ENCODE assay signal across 15 cellular contexts in the genomic region with DNA sequence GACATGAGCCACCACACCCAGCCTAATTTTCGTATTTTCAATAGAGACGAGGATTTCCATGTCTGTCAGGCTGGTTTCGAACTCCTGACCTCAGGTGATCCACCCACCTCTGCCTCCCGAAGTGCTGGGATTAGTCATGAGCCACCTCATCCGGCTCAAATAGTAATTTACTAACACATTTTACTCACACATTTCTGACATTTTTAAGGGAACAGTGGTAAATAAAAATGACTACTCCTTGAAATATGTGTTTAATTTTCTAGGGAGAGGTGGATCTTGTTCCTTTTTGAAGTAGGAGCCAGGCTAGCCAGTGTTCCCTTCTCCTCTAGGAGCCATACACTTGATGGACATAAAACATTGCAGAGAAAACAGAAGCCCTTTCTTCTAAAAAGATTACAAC. TPM values are rescaled to one million over a fixed set of nuclear protein-coding genes. Genes with fewer than 3 reads are reported as not detected.
A peak's percentile ranks its signal among the peaks of the same experiment; 100 is the strongest.
DNase-seq lines count a peak whose midpoint lies in the region; ATAC-seq, FAIRE-seq and TF ChIP-seq lines count a peak whose summit lies in the region.
"Had no signal": no experiment of that assay in that cellular context is flagged by ENCODE, and none has a peak within 500 bp of the region (broad histone marks: within the 10 kb centered on the region; RNA-seq: fewer than 3 reads in every experiment).

No MANE protein-coding gene starts in this region.

- no peak overlapping the region for H3K27ac Mint-ChIP-seq in activated CD8-positive, alpha-beta T cell treated with anti-CD3 and anti-CD28 coated beads for 36 hours
- no peak overlapping the region for H3K27ac Mint-ChIP-seq in activated CD8-positive, alpha-beta T cell treated with anti-CD3 and anti-CD28 coated beads, Interleukin-2, amount 10 ng/mL, durations not matched to agents 7 days and 5 days
- no peak overlapping the region for H3K27ac Mint-ChIP-seq in T-helper 17 cell
- H3K27ac Mint-ChIP-seq: activated CD4-positive, alpha-beta T cell treated with anti-CD3 and anti-CD28 coated beads for 36 hours; mesothelial cell of epicardium had no signal

- peak overlapping the region in 1 of 2 experiments; percentile 12; a peak in 1 of 4 replicates for H3K27ac ChIP-seq in SK-N-SH (ENCODE audit: low read depth in 2 of 2, low read length in 1 of 2)
- H3K27ac ChIP-seq: stomach had no signal

- H3K4me3 ChIP-seq in SK-N-SH (ENCODE audit: low read depth in 2 of 2, low read length in 1 of 2) = no peak overlapping the region
- H3K4me3 ChIP-seq: stomach had no signal

- H3K9ac ChIP-seq in SK-N-SH = no peak overlapping the region

- no peak overlapping the region for H3K4me2 ChIP-seq in SK-N-SH

- peaks cover 14% of the 10 kb centered on the region for H3K4me1 Mint-ChIP-seq in activated CD8-positive, alpha-beta T cell treated with anti-CD3 and anti-CD28 coated beads for 36 hours (ENCODE audit: low read depth)
- H3K4me1 Mint-ChIP-seq in activated CD8-positive, alpha-beta T cell treated with anti-CD3 and anti-CD28 coated beads, Interleukin-2, amount 10 ng/mL, durations not matched to agents 7 days and 5 days (ENCODE audit: low read depth) = peaks cover 14% of the 10 kb centered on the region
- peaks cover 13% of the 10 kb centered on the region for H3K4me1 Mint-ChIP-seq in T-helper 17 cell

- TF ChIP-seq CTCF in activated CD8-positive, alpha-beta T cell treated with anti-CD3 and anti-CD28 coated beads for 36 hours (IDR thresholded peaks at IDR 0.05) = no peak
- no peak for TF ChIP-seq CTCF in SK-N-SH (IDR thresholded peaks at IDR 0.05)

- no peaks in the 10 kb centered on the region for H3K79me2 ChIP-seq in SK-N-SH (ENCODE audit: insufficient read depth)

- TF ChIP-seq EP300 in SK-N-SH (IDR thresholded peaks at IDR 0.05; ENCODE audit: borderline replicate concordance in 1 of 2, low read depth in 1 of 2, low read length in 1 of 2) = peak in 1 of 2 experiments; percentile 22; a peak in 1 of 4 replicates

- intact Hi-C loops in activated CD8-positive, alpha-beta T cell treated with anti-CD3 and anti-CD28 coated beads for 36 hours (cut with micrococcal nuclease) = no loop called here

- H3K9me3 ChIP-seq in SK-N-SH = no peaks in the 10 kb centered on the region
- no peaks in the 10 kb centered on the region for H3K9me3 ChIP-seq in T-helper 17 cell (ENCODE audit: control insufficient read depth, low read length, poor library complexity, severe bottlenecking)
- H3K9me3 ChIP-seq: stomach had no signal

- TF ChIP-seq RAD21 in SK-N-SH (IDR thresholded peaks at IDR 0.05; ENCODE audit: low read length) = no peak

- H3K4me3 Mint-ChIP-seq in activated CD8-positive, alpha-beta T cell treated with anti-CD3 and anti-CD28 coated beads for 36 hours = no peak overlapping the region
- no peak overlapping the region for H3K4me3 Mint-ChIP-seq in activated CD8-positive, alpha-beta T cell treated with anti-CD3 and anti-CD28 coated beads, Interleukin-2, amount 10 ng/mL, durations not matched to agents 7 days and 5 days
- no peak overlapping the region for H3K4me3 Mint-ChIP-seq in T-helper 17 cell
- H3K4me3 Mint-ChIP-seq: activated CD4-positive, alpha-beta T cell treated with anti-CD3 and anti-CD28 coated beads for 36 hours; activated T-cell treated with anti-CD3 and anti-CD28 coated beads, Interleukin-2, amount 50 U/mL, for 4 hours; mesothelial cell of epicardium had no signal

- DNase-seq in activated CD8-positive, alpha-beta T cell treated with anti-CD3 and anti-CD28 coated beads for 36 hours = peak; percentile 4
- DNase-seq in activated CD8-positive, alpha-beta T cell treated with anti-CD3 and anti-CD28 coated beads, Interleukin-2, amount 10 ng/mL, durations not matched to agents 7 days and 5 days = no peak
- no peak for DNase-seq in SK-N-SH
- DNase-seq in fibroblast of peridontal ligament (ENCODE audit: extremely low read depth) = peak; percentile 28
- DNase-seq in urothelium cell line (ENCODE audit: low spot score) = peak; percentile 44
- DNase-seq in T-helper 17 cell = no peak
- no peak for DNase-seq in NCI-H1105 treated with DMSO at 0.1 percent for 48 hours (lab: John Stamatoyannopoulos, UW)
- DNase-seq in 8988T = no peak
- DNase-seq: activated CD4-positive, alpha-beta T cell treated with anti-CD3 and anti-CD28 coated beads for 36 hours; activated T-cell treated with anti-CD3 and anti-CD28 coated beads, Interleukin-2, amount 50 U/mL, for 4 hours; NCI-H345; stomach had no signal

- no peaks in the 10 kb centered on the region for H3K27me3 Mint-ChIP-seq in activated CD8-positive, alpha-beta T cell treated with anti-CD3 and anti-CD28 coated beads for 36 hours
- no peaks in the 10 kb centered on the region for H3K27me3 Mint-ChIP-seq in activated CD8-positive, alpha-beta T cell treated with anti-CD3 and anti-CD28 coated beads, Interleukin-2, amount 10 ng/mL, durations not matched to agents 7 days and 5 days (ENCODE audit: low read depth)
- no peaks in the 10 kb centered on the region for H3K27me3 Mint-ChIP-seq in T-helper 17 cell
- H3K27me3 Mint-ChIP-seq: activated CD4-positive, alpha-beta T cell treated with anti-CD3 and anti-CD28 coated beads for 36 hours had no signal

- H3K9me2 ChIP-seq in SK-N-SH = no peaks in the 10 kb centered on the region

- no peak overlapping the region for H2AFZ ChIP-seq in SK-N-SH (ENCODE audit: low read depth)

- CTCF ChIA-PET in activated CD8-positive, alpha-beta T cell treated with anti-CD3 and anti-CD28 coated beads for 36 hours (lab: Charles Lee) = no interaction called here
- CTCF ChIA-PET in activated CD8-positive, alpha-beta T cell treated with anti-CD3 and anti-CD28 coated beads, Interleukin-2, amount 10 ng/mL, durations not matched to agents 7 days and 5 days (lab: Charles Lee) = no interaction called here
- CTCF ChIA-PET in SK-N-SH (lab: Yijun Ruan, JAX) = interaction anchor here (1.0 kb wide), 1 partner anchor 11 kb away, joined by 3 read pairs; no protein-coding TSS in a partner anchor

- 68% methylated on average over 5 of the region's 5 CpGs for WGBS in SK-N-SH (ENCODE audit: low lambda C conversion rate)

- H3K36me3 ChIP-seq in SK-N-SH (replicated peaks in 1 of 2; ENCODE audit: control insufficient read depth in 1 of 2, insufficient read depth in 2 of 2, low read length in 1 of 2) = no peaks in the 10 kb centered on the region
- H3K36me3 ChIP-seq: stomach had no signal

- no peak for FAIRE-seq in urothelium cell line (lab: Jason Lieb, UNC)
- FAIRE-seq: A204.1, D721Med had no signal

- peaks cover 7% of the 10 kb centered on the region for H3K9me3 Mint-ChIP-seq in activated CD8-positive, alpha-beta T cell treated with anti-CD3 and anti-CD28 coated beads for 36 hours
- H3K9me3 Mint-ChIP-seq in activated CD8-positive, alpha-beta T cell treated with anti-CD3 and anti-CD28 coated beads, Interleukin-2, amount 10 ng/mL, durations not matched to agents 7 days and 5 days (ENCODE audit: insufficient read depth) = no peaks in the 10 kb centered on the region
- H3K9me3 Mint-ChIP-seq: mesothelial cell of epicardium had no signal

- peaks cover 0 to 5% of the 10 kb centered on the region in 2 experiments; a peak in 1 of 4 replicates for H3K4me1 ChIP-seq in SK-N-SH (ENCODE audit: control insufficient read depth in 1 of 2, insufficient read depth in 2 of 2, low read depth in 1 of 2, low read length in 1 of 2)

- H4K20me1 ChIP-seq in SK-N-SH (ENCODE audit: insufficient read depth) = no peaks in the 10 kb centered on the region

- peaks cover 24% of the 10 kb centered on the region for H3F3A ChIP-seq in SK-N-SH (replicated peaks; ENCODE audit: insufficient read depth)

- no peak for ATAC-seq in activated CD8-positive, alpha-beta T cell treated with anti-CD3 and anti-CD28 coated beads for 36 hours
- no peak for ATAC-seq in activated CD8-positive, alpha-beta T cell treated with anti-CD3 and anti-CD28 coated beads, Interleukin-2, amount 10 ng/mL, durations not matched to agents 7 days and 5 days
- ATAC-seq in T-helper 17 cell = no peak
- ATAC-seq: activated CD4-positive, alpha-beta T cell treated with anti-CD3 and anti-CD28 coated beads for 36 hours had no signal

- H3K36me3 Mint-ChIP-seq in activated CD8-positive, alpha-beta T cell treated with anti-CD3 and anti-CD28 coated beads for 36 hours (ENCODE audit: low read depth) = no peaks in the 10 kb centered on the region
- no peaks in the 10 kb centered on the region for H3K36me3 Mint-ChIP-seq in activated CD8-positive, alpha-beta T cell treated with anti-CD3 and anti-CD28 coated beads, Interleukin-2, amount 10 ng/mL, durations not matched to agents 7 days and 5 days (ENCODE audit: low read depth)
- no peaks in the 10 kb centered on the region for H3K36me3 Mint-ChIP-seq in T-helper 17 cell (ENCODE audit: low read depth)
- H3K36me3 Mint-ChIP-seq: mesothelial cell of epicardium had no signal

- H3K27me3 ChIP-seq in SK-N-SH (ENCODE audit: insufficient read depth) = no peaks in the 10 kb centered on the region
- H3K27me3 ChIP-seq: stomach had no signal

- POLR2A ChIA-PET in activated CD8-positive, alpha-beta T cell treated with anti-CD3 and anti-CD28 coated beads for 36 hours (lab: Charles Lee) = no interaction called here
- POLR2A ChIA-PET in activated CD8-positive, alpha-beta T cell treated with anti-CD3 and anti-CD28 coated beads, Interleukin-2, amount 10 ng/mL, durations not matched to agents 7 days and 5 days (lab: Charles Lee) = no interaction called here
- POLR2A ChIA-PET in SK-N-SH (lab: Yijun Ruan, JAX) = no interaction called here

TF ChIP-seq in SK-N-SH, 30 proteins besides CTCF, POLR2A, EP300 and RAD21 (continues in another document):
- TF ChIP-seq TCF12 (IDR thresholded peaks at IDR 0.05) = no peak
- TF ChIP-seq RXRA (IDR thresholded peaks at IDR 0.05; ENCODE audit: borderline replicate concordance, low read depth) = 0 out of 2 replicates have a peak, but pooled peaks have one; percentile 19
- TF ChIP-seq, protein P1, sequence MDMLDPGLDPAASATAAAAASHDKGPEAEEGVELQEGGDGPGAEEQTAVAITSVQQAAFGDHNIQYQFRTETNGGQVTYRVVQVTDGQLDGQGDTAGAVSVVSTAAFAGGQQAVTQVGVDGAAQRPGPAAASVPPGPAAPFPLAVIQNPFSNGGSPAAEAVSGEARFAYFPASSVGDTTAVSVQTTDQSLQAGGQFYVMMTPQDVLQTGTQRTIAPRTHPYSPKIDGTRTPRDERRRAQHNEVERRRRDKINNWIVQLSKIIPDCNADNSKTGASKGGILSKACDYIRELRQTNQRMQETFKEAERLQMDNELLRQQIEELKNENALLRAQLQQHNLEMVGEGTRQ (IDR thresholded peaks at IDR 0.05; ENCODE audit: borderline replicate concordance, low read depth, low read length) = no peak
- TF ChIP-seq CHD2 (IDR thresholded peaks at IDR 0.05; ENCODE audit: low read length, partially characterized antibody) = no peak
- peak; percentile 46; the same call in 1 of the 2 replicates for TF ChIP-seq FOSL2 (IDR thresholded peaks at IDR 0.05; ENCODE audit: borderline replicate concordance, low read depth)
- TF ChIP-seq JUND (IDR thresholded peaks at IDR 0.05) = peak; percentile 22; the same call in 1 of the 2 replicates

RNA-seq across cellular contexts. Expression of a gene that starts 55.2 kb away (rescaled TPM):
- total RNA-seq in activated CD8-positive, alpha-beta T cell treated with anti-CD3 and anti-CD28 coated beads for 36 hours = 10 to 100 TPM; 35.1 to 38.3 TPM
- 10 to 100 TPM; 44.8 to 46.9 TPM for total RNA-seq in activated CD8-positive, alpha-beta T cell treated with anti-CD3 and anti-CD28 coated beads, Interleukin-2, amount 10 ng/mL, durations not matched to agents 7 days and 5 days
- 10.3 and 14.0 TPM in 2 replicates for polyA plus RNA-seq in SK-N-SH (2012; rRNA removed)
- polyA plus RNA-seq in SK-N-SH (2012; cell fraction: cytosol; rRNA removed) = 16.0 and 18.2 TPM in 2 replicates
- 8.0 and 21.9 TPM in 2 replicates for polyA plus RNA-seq in SK-N-SH (2012; cell fraction: nucleus; rRNA removed)
- total RNA-seq in T-helper 17 cell = 10 to 100 TPM; 96.2 to 98.6 TPM

Comparison
In these comparisons a context has a peak if more than half of its experiments do, and no peak if none do; other contexts are left out.
1. DNase-seq: peak in activated CD8-positive, alpha-beta T cell treated with anti-CD3 and anti-CD28 coated beads for 36 hours (single experiment), fibroblast of peridontal ligament (single experiment) and urothelium cell line (single experiment); none in activated CD8-positive, alpha-beta T cell treated with anti-CD3 and anti-CD28 coated beads, Interleukin-2, amount 10 ng/mL, durations not matched to agents 7 days and 5 days (single experiment), SK-N-SH (single experiment), T-helper 17 cell (0 of 3), NCI-H1105 treated with DMSO at 0.1 percent for 48 hours (single experiment) and 8988T (single experiment).